In the genomic region with DNA sequence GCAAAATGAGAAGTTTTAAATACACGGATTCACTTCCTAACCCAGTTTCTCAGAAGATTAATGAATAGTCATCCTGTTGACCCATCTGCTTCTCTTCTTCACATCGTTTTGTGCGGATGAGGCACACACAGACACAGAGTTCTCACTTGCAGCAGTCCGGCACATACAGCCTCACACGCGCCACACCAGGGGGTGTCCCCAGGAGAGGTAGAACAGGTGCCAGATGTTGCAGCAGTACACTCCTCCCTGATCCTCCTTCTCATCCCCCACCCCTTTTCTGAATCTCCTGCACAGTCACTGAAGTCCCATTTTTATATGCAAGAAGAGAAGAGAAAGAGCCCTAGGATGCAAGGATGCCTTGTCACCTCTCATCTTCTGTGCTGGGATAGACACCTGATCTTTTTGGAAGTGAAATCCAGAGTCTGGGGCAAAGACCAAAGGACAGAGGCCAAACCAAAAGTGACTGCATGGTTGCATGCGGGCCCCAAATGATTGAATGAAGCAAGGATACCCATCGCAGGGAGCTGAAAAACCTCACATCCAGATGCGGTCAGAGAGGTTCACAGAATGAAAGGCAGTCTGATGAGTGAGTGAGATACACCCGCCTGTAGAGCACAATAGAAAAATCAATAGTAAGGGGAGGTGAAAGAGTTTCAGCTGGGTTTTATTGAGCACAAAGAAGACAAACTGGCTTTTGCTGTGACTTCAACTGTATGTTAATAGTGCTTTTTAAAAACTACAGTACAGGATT, we compare ENCODE assay signal across 9 cellular contexts.
DNase-seq lines count a peak whose midpoint lies in the region; FAIRE-seq and TF ChIP-seq lines count a peak whose summit lies in the region.
"Had no signal": no experiment of that assay in that cellular context is flagged by ENCODE, and none has a peak within 500 bp of the region (broad histone marks: within the 10 kb centered on the region; RNA-seq: fewer than 3 reads in every experiment).

No MANE protein-coding gene starts in this region.

- peaks cover 39% of the 10 kb centered on the region for H3K36me3 Mint-ChIP-seq in nephron (ENCODE audit: low read depth)

- H3K9me3 Mint-ChIP-seq in nephron: no peaks in the 10 kb centered on the region

- DNase-seq in COR-L47 (lab: John Stamatoyannopoulos, UW) (peak; percentile 30), NCI-H1105 treated with DMSO at 0.1 percent for 48 hours (lab: John Stamatoyannopoulos, UW) (peak; percentile 75), caudate nucleus (lab: John Stamatoyannopoulos, UW) (no peak), iPS-NIHi7 (ENCODE audit: extremely low spot score) (no peak), urothelium cell line (ENCODE audit: low spot score) (no peak), DMS114 treated with DMSO at 0.1 percent for 48 hours (lab: John Stamatoyannopoulos, UW; ENCODE audit: unreplicated experiment) (no peak), NCI-H526 treated with DMSO at 0.1 percent for 48 hours (lab: John Stamatoyannopoulos, UW) (no peak)

- peak overlapping the region; percentile 95 to 98 (median 97) for H3K27ac Mint-ChIP-seq in nephron

- FAIRE-seq in urothelium cell line (lab: Jason Lieb, UNC): no peak
- FAIRE-seq: keratinocyte had no signal

- TF ChIP-seq CTCF in nephron (IDR thresholded peaks at IDR 0.05; ENCODE audit: unreplicated experiment in 3 of 3): no peak

- H3K27ac ChIP-seq in caudate nucleus (ENCODE audit: low read depth, low read length): peak overlapping the region; percentile 69

- H3K4me1 Mint-ChIP-seq in nephron: peaks cover 95% of the 10 kb centered on the region

- peak overlapping the region; percentile 50 to 70 (median 67) for H3K4me3 Mint-ChIP-seq in nephron

- H3K27me3 Mint-ChIP-seq in nephron (ENCODE audit: low read depth): no peaks in the 10 kb centered on the region

Comparison
In these comparisons a context has a peak if more than half of its experiments do, and no peak if none do; other contexts are left out.
1. DNase-seq: peak in COR-L47 (single experiment) and NCI-H1105 treated with DMSO at 0.1 percent for 48 hours (single experiment); none in caudate nucleus (0 of 61), iPS-NIHi7 (single experiment), urothelium cell line (single experiment), DMS114 treated with DMSO at 0.1 percent for 48 hours (single experiment) and NCI-H526 treated with DMSO at 0.1 percent for 48 hours (single experiment).